ENCODE assay signal across 35 cellular contexts in genomic region chr7:103981003-103981423, GRCh38. TPM values are rescaled to one million over a fixed set of nuclear protein-coding genes. Genes with fewer than 3 reads are reported as not detected.
"Had no signal": no experiment of that assay in that cellular context is flagged by ENCODE, and none has a peak within 500 bp of the region (broad histone marks: within the 10 kb centered on the region; RNA-seq: fewer than 3 reads in every experiment).

No MANE protein-coding gene starts in this region.

- H3K27ac Mint-ChIP-seq: activated CD4-positive, alpha-beta memory T cell treated with anti-CD3 and anti-CD28 coated beads for 36 hours; activated CD4-positive, alpha-beta T cell treated with anti-CD3 and anti-CD28 coated beads for 36 hours; activated CD4-positive, alpha-beta T cell treated with anti-CD3 and anti-CD28 coated beads, Interleukin-2, amount 10 ng/mL, durations not matched to agents 24 days and 14 days; activated CD8-positive, alpha-beta memory T cell treated with anti-CD3 and anti-CD28 coated beads, Interleukin-2, amount 10 ng/mL, durations not matched to agents 7 days and 5 days; activated CD8-positive, alpha-beta T cell treated with anti-CD3 and anti-CD28 coated beads, Interleukin-2, amount 10 ng/mL, durations not matched to agents 7 days and 5 days; activated naive CD4-positive, alpha-beta T cell treated with anti-CD3 and anti-CD28 coated beads for 36 hours; activated naive CD4-positive, alpha-beta T cell treated with anti-CD3 and anti-CD28 coated beads, Interleukin-2, amount 50 U/mL, for 24 hours; activated naive CD8-positive, alpha-beta T cell treated with anti-CD3 and anti-CD28 coated beads for 36 hours; activated naive CD8-positive, alpha-beta T cell treated with anti-CD3 and anti-CD28 coated beads, Interleukin-2, amount 50 U/mL, for 24 hours; activated T-helper 1 cell treated with anti-CD3 and anti-CD28 coated beads, Interleukin-12 subunit alpha, Interleukin-12 subunit beta, Interleukin-2, Interleukin-4 antibody, amounts not matched to agents 30 ng/mL and 10 ng/mL and 1 ng/mL, durations not matched to agents 14 hours and 24 hours and 36 hours; activated T-helper 2 cell treated with anti-CD3 and anti-CD28 coated beads, Interferon-gamma antibody, Interleukin-2, Interleukin-4, amounts not matched to agents 10 μg/mL and 5 μg/mL and 100 μg/mL, durations not matched to agents 14 hours and 24 hours and 36 hours; dendritic cell treated with granulocyte-macrophage colony-stimulating factor and Interleukin-4, amounts not matched to agents 40 ng/mL and 50 ng/mL, for 4 days; effector memory CD8-positive, alpha-beta T cell had no signal

- H3K9me3 ChIP-seq: adrenal gland, body of pancreas, esophagus muscularis mucosa, gastrocnemius medialis, heart left ventricle had no signal

- H3K36me3 Mint-ChIP-seq: activated CD4-positive, alpha-beta memory T cell treated with anti-CD3 and anti-CD28 coated beads for 36 hours; activated CD8-positive, alpha-beta memory T cell treated with anti-CD3 and anti-CD28 coated beads, Interleukin-2, amount 10 ng/mL, durations not matched to agents 7 days and 5 days; activated naive CD4-positive, alpha-beta T cell treated with anti-CD3 and anti-CD28 coated beads, Interleukin-2, amount 50 U/mL, for 24 hours; activated naive CD8-positive, alpha-beta T cell treated with anti-CD3 and anti-CD28 coated beads for 36 hours had no signal

- H3K27me3 ChIP-seq: adrenal gland, body of pancreas, gastrocnemius medialis had no signal

- DNase-seq: activated CD4-positive, alpha-beta memory T cell treated with anti-CD3 and anti-CD28 coated beads for 36 hours; activated CD4-positive, alpha-beta T cell treated with anti-CD3 and anti-CD28 coated beads for 36 hours; activated CD4-positive, alpha-beta T cell treated with anti-CD3 and anti-CD28 coated beads, Interleukin-2, amount 10 ng/mL, durations not matched to agents 24 days and 14 days; activated CD4-positive, CD25-positive, alpha-beta regulatory T cell; activated CD4-positive, CD25-positive, alpha-beta regulatory T cell treated with anti-CD3 and anti-CD28 coated beads, Interleukin-2, amount 50 U/mL, for 72 hours; activated CD8-positive, alpha-beta memory T cell treated with anti-CD3 and anti-CD28 coated beads, Interleukin-2, amount 10 ng/mL, durations not matched to agents 7 days and 5 days; activated CD8-positive, alpha-beta memory T cell treated with anti-CD3 and anti-CD28 coated beads, Interleukin-2, amount 50 U/mL, for 4 hours; activated CD8-positive, alpha-beta T cell treated with anti-CD3 and anti-CD28 coated beads, Interleukin-2, amount 10 ng/mL, durations not matched to agents 7 days and 5 days; activated effector memory CD4-positive, alpha-beta T cell treated with anti-CD3 and anti-CD28 coated beads, Interleukin-2, amount 50 U/mL, for 16 hours; activated naive CD4-positive, alpha-beta T cell treated with anti-CD3 and anti-CD28 coated beads for 36 hours; activated naive CD8-positive, alpha-beta T cell treated with anti-CD3 and anti-CD28 coated beads for 36 hours; activated naive CD8-positive, alpha-beta T cell treated with anti-CD3 and anti-CD28 coated beads, Interleukin-2, amount 50 U/mL, for 24 hours; activated T-cell treated with anti-CD3 and anti-CD28 coated beads, Interleukin-2, amount 50 U/mL, for 1 hour; activated T-cell treated with anti-CD3 and anti-CD28 coated beads, Interleukin-2, amount 50 U/mL, for 48 hours; adrenal gland; amygdala; aorta; body of pancreas; central memory CD4-positive, alpha-beta T cell; effector CD4-positive, alpha-beta T cell; effector memory CD8-positive, alpha-beta T cell; erythroblast; foreskin keratinocyte; gastrocnemius medialis; glutamatergic neuron; heart left ventricle; T-helper 2 cell had no signal

- ATAC-seq: activated CD4-positive, alpha-beta T cell treated with anti-CD3 and anti-CD28 coated beads for 36 hours; activated CD8-positive, alpha-beta memory T cell treated with anti-CD3 and anti-CD28 coated beads, Interleukin-2, amount 10 ng/mL, durations not matched to agents 7 days and 5 days; activated CD8-positive, alpha-beta T cell treated with anti-CD3 and anti-CD28 coated beads, Interleukin-2, amount 10 ng/mL, durations not matched to agents 7 days and 5 days; activated naive CD8-positive, alpha-beta T cell treated with anti-CD3 and anti-CD28 coated beads, Interleukin-2, amount 50 U/mL, for 24 hours; body of pancreas; effector memory CD8-positive, alpha-beta T cell; foreskin keratinocyte; gastrocnemius medialis; heart left ventricle had no signal

- H3K27ac ChIP-seq: adrenal gland, body of pancreas, coronary artery, esophagus muscularis mucosa, foreskin keratinocyte, gastrocnemius medialis, heart left ventricle had no signal

- H3K4me3 ChIP-seq: adrenal gland, body of pancreas, coronary artery, esophagus muscularis mucosa, gastrocnemius medialis, heart left ventricle had no signal

- H3K36me3 ChIP-seq: adrenal gland, esophagus muscularis mucosa, gastrocnemius medialis, heart left ventricle had no signal

- H3K4me1 ChIP-seq: adrenal gland, body of pancreas, esophagus muscularis mucosa, foreskin keratinocyte, gastrocnemius medialis, heart left ventricle had no signal

- H3K4me3 Mint-ChIP-seq: activated CD4-positive, alpha-beta memory T cell treated with anti-CD3 and anti-CD28 coated beads for 36 hours; activated CD4-positive, alpha-beta T cell treated with anti-CD3 and anti-CD28 coated beads for 36 hours; activated CD4-positive, alpha-beta T cell treated with anti-CD3 and anti-CD28 coated beads, Interleukin-2, amount 10 ng/mL, durations not matched to agents 24 days and 14 days; activated CD8-positive, alpha-beta memory T cell treated with anti-CD3 and anti-CD28 coated beads, Interleukin-2, amount 10 ng/mL, durations not matched to agents 7 days and 5 days; activated CD8-positive, alpha-beta T cell treated with anti-CD3 and anti-CD28 coated beads, Interleukin-2, amount 10 ng/mL, durations not matched to agents 7 days and 5 days; activated naive CD4-positive, alpha-beta T cell treated with anti-CD3 and anti-CD28 coated beads for 36 hours; activated naive CD4-positive, alpha-beta T cell treated with anti-CD3 and anti-CD28 coated beads, Interleukin-2, amount 50 U/mL, for 24 hours; activated naive CD8-positive, alpha-beta T cell treated with anti-CD3 and anti-CD28 coated beads for 36 hours; activated naive CD8-positive, alpha-beta T cell treated with anti-CD3 and anti-CD28 coated beads, Interleukin-2, amount 50 U/mL, for 24 hours; activated T-helper 1 cell treated with anti-CD3 and anti-CD28 coated beads, Interleukin-12 subunit alpha, Interleukin-12 subunit beta, Interleukin-2, Interleukin-4 antibody, amounts not matched to agents 30 ng/mL and 10 ng/mL and 1 ng/mL, durations not matched to agents 14 hours and 24 hours and 36 hours; dendritic cell treated with granulocyte-macrophage colony-stimulating factor and Interleukin-4, amounts not matched to agents 40 ng/mL and 50 ng/mL, for 4 days; effector memory CD8-positive, alpha-beta T cell had no signal

- H3K4me1 Mint-ChIP-seq: activated CD4-positive, alpha-beta T cell treated with anti-CD3 and anti-CD28 coated beads for 36 hours; activated CD4-positive, alpha-beta T cell treated with anti-CD3 and anti-CD28 coated beads, Interleukin-2, amount 10 ng/mL, durations not matched to agents 24 days and 14 days; activated CD8-positive, alpha-beta memory T cell treated with anti-CD3 and anti-CD28 coated beads, Interleukin-2, amount 10 ng/mL, durations not matched to agents 7 days and 5 days; activated naive CD4-positive, alpha-beta T cell treated with anti-CD3 and anti-CD28 coated beads, Interleukin-2, amount 50 U/mL, for 24 hours; activated naive CD8-positive, alpha-beta T cell treated with anti-CD3 and anti-CD28 coated beads for 36 hours; activated naive CD8-positive, alpha-beta T cell treated with anti-CD3 and anti-CD28 coated beads, Interleukin-2, amount 50 U/mL, for 24 hours had no signal

- H3K9me3 Mint-ChIP-seq: activated CD4-positive, alpha-beta memory T cell treated with anti-CD3 and anti-CD28 coated beads for 36 hours; activated CD4-positive, alpha-beta T cell treated with anti-CD3 and anti-CD28 coated beads, Interleukin-2, amount 10 ng/mL, durations not matched to agents 24 days and 14 days; activated naive CD4-positive, alpha-beta T cell treated with anti-CD3 and anti-CD28 coated beads for 36 hours; activated naive CD4-positive, alpha-beta T cell treated with anti-CD3 and anti-CD28 coated beads, Interleukin-2, amount 50 U/mL, for 24 hours; activated naive CD8-positive, alpha-beta T cell treated with anti-CD3 and anti-CD28 coated beads for 36 hours; activated naive CD8-positive, alpha-beta T cell treated with anti-CD3 and anti-CD28 coated beads, Interleukin-2, amount 50 U/mL, for 24 hours; activated T-helper 1 cell treated with anti-CD3 and anti-CD28 coated beads, Interleukin-12 subunit alpha, Interleukin-12 subunit beta, Interleukin-2, Interleukin-4 antibody, amounts not matched to agents 30 ng/mL and 10 ng/mL and 1 ng/mL, durations not matched to agents 14 hours and 24 hours and 36 hours; activated T-helper 2 cell treated with anti-CD3 and anti-CD28 coated beads, Interferon-gamma antibody, Interleukin-2, Interleukin-4, amounts not matched to agents 10 μg/mL and 5 μg/mL and 100 μg/mL, durations not matched to agents 14 hours and 24 hours and 36 hours; dendritic cell treated with granulocyte-macrophage colony-stimulating factor and Interleukin-4, amounts not matched to agents 40 ng/mL and 50 ng/mL, for 4 days; effector memory CD8-positive, alpha-beta T cell had no signal

RNA-seq across cellular contexts. Expression of gene RELN, which starts 8.4 kb away (rescaled TPM):
- total RNA-seq: activated CD4-positive, alpha-beta memory T cell treated with anti-CD3 and anti-CD28 coated beads for 36 hours; activated CD4-positive, alpha-beta T cell treated with anti-CD3 and anti-CD28 coated beads for 36 hours; activated CD4-positive, alpha-beta T cell treated with anti-CD3 and anti-CD28 coated beads, Interleukin-2, amount 10 ng/mL, durations not matched to agents 24 days and 14 days; activated CD8-positive, alpha-beta memory T cell treated with anti-CD3 and anti-CD28 coated beads for 36 hours; activated CD8-positive, alpha-beta memory T cell treated with anti-CD3 and anti-CD28 coated beads, Interleukin-2, amount 10 ng/mL, durations not matched to agents 7 days and 5 days; activated CD8-positive, alpha-beta T cell treated with anti-CD3 and anti-CD28 coated beads, Interleukin-2, amount 10 ng/mL, durations not matched to agents 7 days and 5 days; activated naive CD4-positive, alpha-beta T cell treated with anti-CD3 and anti-CD28 coated beads for 36 hours; activated naive CD8-positive, alpha-beta T cell treated with anti-CD3 and anti-CD28 coated beads for 36 hours; activated T-helper 1 cell treated with anti-CD3 and anti-CD28 coated beads, Interleukin-12 subunit alpha, Interleukin-12 subunit beta, Interleukin-2, Interleukin-4 antibody, amounts not matched to agents 30 ng/mL and 10 ng/mL and 1 ng/mL, durations not matched to agents 14 hours and 24 hours and 36 hours; activated T-helper 2 cell treated with anti-CD3 and anti-CD28 coated beads, Interferon-gamma antibody, Interleukin-2, Interleukin-4, amounts not matched to agents 10 μg/mL and 5 μg/mL and 100 μg/mL, durations not matched to agents 14 hours and 24 hours and 36 hours; foreskin keratinocyte; T-helper 1 cell treated with Interleukin-12 subunit alpha and Interleukin-12 subunit beta and Interleukin-4 antibody, amounts not matched to agents 30 ng/mL and 1 ng/mL, for 36 hours had no signal
